10 cellular contexts compared by ENCODE assay signal in the genomic region with DNA sequence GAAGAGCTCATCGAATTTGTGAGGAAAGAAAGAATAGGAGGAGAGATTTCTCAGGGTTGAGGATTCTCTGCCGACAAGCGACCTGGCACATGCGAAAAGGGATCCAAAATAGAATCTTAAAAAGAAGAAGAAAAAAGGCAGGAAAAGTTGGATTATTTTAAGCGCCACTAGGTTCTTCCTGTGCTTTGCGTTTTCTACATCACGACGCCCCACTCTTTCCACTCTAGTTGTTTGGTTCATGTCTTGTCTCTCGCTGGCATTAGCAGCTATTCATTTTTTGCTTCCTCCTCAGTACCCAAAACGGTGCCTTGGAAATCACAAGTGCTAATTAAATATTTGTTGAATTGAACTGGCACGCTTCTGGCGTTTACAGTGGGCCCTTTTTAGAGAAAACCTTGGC. TPM values are rescaled to one million over a fixed set of nuclear protein-coding genes. Genes with fewer than 3 reads are reported as not detected.
A peak's percentile ranks its signal among the peaks of the same experiment; 100 is the strongest.
DNase-seq lines count a peak whose midpoint lies in the region; ATAC-seq and TF ChIP-seq lines count a peak whose summit lies in the region.
"Had no signal": no experiment of that assay in that cellular context is flagged by ENCODE, and none has a peak within 500 bp of the region (broad histone marks: within the 10 kb centered on the region; RNA-seq: fewer than 3 reads in every experiment).

No MANE protein-coding gene starts in this region.

- H3K27me3 ChIP-seq in SJCRH30 (no peaks in the 10 kb centered on the region), left ventricle myocardium inferior (ENCODE audit: low read depth) (no peaks in the 10 kb centered on the region), stomach (no peaks in the 10 kb centered on the region)

- no peak for TF ChIP-seq EP300 in stomach (IDR thresholded peaks at IDR 0.05)

- intact Hi-C loops in left ventricle myocardium inferior (cut with micrococcal nuclease), result no loop called here
- intact Hi-C loops in stomach (cut with DNase I; ENCODE audit: low total_unique reads), result loop anchor here (5.0 kb wide), 1 partner anchor 114 kb away; no protein-coding TSS in a partner anchor
- intact Hi-C loops in posterior vena cava (cut with DNase I), result loop anchor here in 1 of 2 donors (2.0 kb wide), 1 partner anchor 110 kb away; no protein-coding TSS in a partner anchor

- H3K9me3 ChIP-seq in ES-I3 (ENCODE audit: control insufficient read depth, insufficient read depth, low read length) (no peaks in the 10 kb centered on the region), SJCRH30 (replicated peaks) (no peaks in the 10 kb centered on the region), left ventricle myocardium inferior (replicated peaks) (no peaks in the 10 kb centered on the region), stomach (no peaks in the 10 kb centered on the region)

- H3K27ac ChIP-seq in SJCRH30 (peak overlapping the region; percentile 65), left ventricle myocardium inferior (replicated peaks) (peak overlapping the region; percentile 93), stomach (peak overlapping the region; percentile 18 to 93 (median 86))

- H3K9ac ChIP-seq in ES-I3 (ENCODE audit: low read depth, low read length), result peak overlapping the region; percentile 74

- TF ChIP-seq POLR2A in stomach (IDR thresholded peaks at IDR 0.05), result no peak

- ATAC-seq in HG02798 (IDR thresholded peaks at IDR 0.05; ENCODE audit: poor library complexity, unreplicated experiment), result peak; percentile 4
- ATAC-seq in HG03097 (IDR thresholded peaks at IDR 0.05; ENCODE audit: low FRiP score, unreplicated experiment), result no peak
- ATAC-seq in GM19023 (IDR thresholded peaks at IDR 0.05; ENCODE audit: unreplicated experiment), result no peak

- H3K36me3 ChIP-seq in ES-I3 (ENCODE audit: insufficient read depth, low read length), result 0 out of 2 replicates have a peak, but pooled peaks cover 3% of the 10 kb centered on the region
- H3K36me3 ChIP-seq in SJCRH30, result peaks cover 4% of the 10 kb centered on the region; the same call in 1 of the 2 replicates
- H3K36me3 ChIP-seq in left ventricle myocardium inferior, result peaks cover 18% of the 10 kb centered on the region
- peaks cover 6 to 19% (median 16%) of the 10 kb centered on the region in 4 donors for H3K36me3 ChIP-seq in stomach

- H3K4me3 ChIP-seq in SJCRH30 (peak overlapping the region; percentile 60), left ventricle myocardium inferior (peak overlapping the region; percentile 83), stomach (peak overlapping the region; percentile 57 to 68 (median 59))

- TF ChIP-seq CTCF in left ventricle myocardium inferior (IDR thresholded peaks at IDR 0.05; ENCODE audit: borderline replicate concordance), result no peak
- TF ChIP-seq CTCF in stomach (IDR thresholded peaks at IDR 0.05), result no peak

- peak in 1 of 2 experiments; percentile 22 for DNase-seq in SJCRH30
- no peak for DNase-seq in left ventricle myocardium inferior
- DNase-seq in stomach, result no peak
- DNase-seq in posterior vena cava (ENCODE audit: low spot score), result no peak

- WGBS in stomach, 5 donors, result 0 to 3% (median 1%) methylated on average over 12 of the region's 12 CpGs

- peaks cover 6% of the 10 kb centered on the region; the same call in 1 of the 2 replicates for H3K4me1 ChIP-seq in ES-I3 (ENCODE audit: insufficient read depth, low read length)
- H3K4me1 ChIP-seq in SJCRH30, result no peaks in the 10 kb centered on the region; the same call in 1 of the 2 replicates
- H3K4me1 ChIP-seq in left ventricle myocardium inferior, result peaks cover 31% of the 10 kb centered on the region
- peaks cover 9 to 33% (median 19%) of the 10 kb centered on the region in 4 donors for H3K4me1 ChIP-seq in stomach

RNA-seq across cellular contexts. Expression of a gene that starts 0.7 kb away (rescaled TPM):
- total RNA-seq in SJCRH30 (2014; rRNA removed; shearing (Covaris generic)), result 9.1 and 12.3 TPM in 2 replicates
- 14.4 TPM for total RNA-seq in left ventricle myocardium inferior
- 10 to 100 TPM in 2 of 5 donors, 1 to 10 TPM in 3; 1.2 to 42.0 (median 5.3) TPM for total RNA-seq in stomach
- 10 to 100 TPM in 1 of 3 donors, 1 to 10 TPM in 2; 6.0 to 10.7 (median 9.5) TPM for polyA plus RNA-seq in stomach
- total RNA-seq in posterior vena cava, result 10 to 100 TPM; 15.1 to 24.4 TPM

RNA-seq across cellular contexts. Expression of a gene that starts 54.7 kb away (rescaled TPM):
- total RNA-seq in SJCRH30 (2014; rRNA removed; shearing (Covaris generic)), result not detected in 2 replicates
- total RNA-seq in left ventricle myocardium inferior (not detected), stomach (1 to 10 TPM in 3 of 5 donors, not detected in 2; 1.4 to 7.2 (median 2.2) TPM), posterior vena cava (1 to 10 TPM in 1 of 2 donors, not detected in 1; 2.6 TPM)
- 1 to 10 TPM in 1 of 3 donors, under 1 TPM in 2; 0.12 to 1.8 (median 0.63) TPM for polyA plus RNA-seq in stomach
- total RNA-seq: renal cortical epithelial cell, SK-MEL-5 had no signal
